8 cellular contexts compared by ENCODE assay signal in the genomic region with DNA sequence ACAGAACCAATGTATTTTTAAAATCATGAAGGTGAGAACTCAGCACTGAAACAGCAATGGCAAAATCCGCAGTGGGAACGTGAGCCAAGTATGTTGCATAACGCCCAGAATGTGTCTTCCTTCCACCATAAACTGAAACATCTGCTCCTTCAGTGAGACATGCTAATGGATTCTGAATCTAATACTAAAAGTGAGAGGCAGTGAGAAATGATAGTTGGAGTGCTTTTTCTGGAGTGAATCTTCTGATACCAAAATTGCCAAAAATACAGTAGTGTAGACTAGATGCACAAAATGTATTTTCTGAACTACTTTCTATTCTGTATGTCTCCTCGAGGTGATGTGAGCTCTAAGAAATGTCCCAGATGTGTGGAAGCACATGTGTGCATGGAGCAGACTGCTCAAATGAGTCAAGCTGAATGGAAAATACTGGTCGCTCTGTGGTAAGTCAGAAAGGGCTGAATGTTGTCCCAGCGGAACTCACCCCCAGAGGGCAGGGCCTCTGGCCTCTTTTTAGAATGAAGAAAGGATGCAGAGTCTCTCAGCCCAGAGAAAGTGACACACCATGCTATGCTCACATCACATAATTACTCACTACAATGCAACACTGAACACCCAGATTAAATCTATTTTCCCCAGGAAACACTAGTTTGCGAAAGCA.
A peak's percentile ranks its signal among the peaks of the same experiment; 100 is the strongest.
DNase-seq lines count a peak whose midpoint lies in the region; ATAC-seq and TF ChIP-seq lines count a peak whose summit lies in the region.

No MANE protein-coding gene starts in this region.

- peak; percentile 59 for DNase-seq in activated T-cell treated with anti-CD3 and anti-CD28 coated beads for 24 hours (ENCODE audit: low read depth)
- no peak for DNase-seq in activated T-cell treated with anti-CD3 and anti-CD28 coated beads, Interleukin-2, amount 50 U/mL, for 1 hour
- peak; percentile 75 for DNase-seq in astrocyte of the spinal cord (ENCODE audit: low read depth, low spot score)
- DNase-seq in myocyte (ENCODE audit: low read depth) = peak; percentile 64
- no peak for DNase-seq in thyroid gland
- DNase-seq in DMS79 treated with DMSO at 0.1 percent for 48 hours (lab: John Stamatoyannopoulos, UW) = no peak

- no peaks in the 10 kb centered on the region for H3K9me3 ChIP-seq in thyroid gland

- TF ChIP-seq CTCF in astrocyte of the spinal cord (IDR thresholded peaks at IDR 0.05; ENCODE audit: low read depth, low read length) (no peak), thyroid gland (IDR thresholded peaks at IDR 0.05) (no peak)

- WGBS in thyroid gland, 2 donors = 65 to 71% methylated on average over 7 of the region's 7 CpGs

- in situ Hi-C loops in astrocyte of the spinal cord (cut with HindIII; ENCODE audit: low sequenced_read_pairs) = no loop called here

- no peak overlapping the region for H3K4me3 ChIP-seq in astrocyte of the spinal cord (ENCODE audit: low read depth, low read length)
- H3K4me3 ChIP-seq in thyroid gland (replicated peaks in 1 of 3) = no peak overlapping the region

- H3K27me3 ChIP-seq in thyroid gland = no peaks in the 10 kb centered on the region

- TF ChIP-seq POLR2A in thyroid gland (IDR thresholded peaks at IDR 0.05) = no peak

- ATAC-seq in HG03439 (IDR thresholded peaks at IDR 0.05; ENCODE audit: unreplicated experiment) = no peak
- no peak for ATAC-seq in GM19397 (IDR thresholded peaks at IDR 0.05; ENCODE audit: unreplicated experiment)

- H3K4me1 ChIP-seq in thyroid gland = peaks cover 0 to 12% of the 10 kb centered on the region in 2 donors

- H3K27ac ChIP-seq in thyroid gland = peak overlapping the region; percentile 15 to 56 (median 52)

- no peaks in the 10 kb centered on the region for H3K36me3 ChIP-seq in thyroid gland

- intact Hi-C loops in thyroid gland (cut with DNase I) = no loop called here

Comparison
In these comparisons a context has a peak if more than half of its experiments do, and no peak if none do; other contexts are left out.
1. DNase-seq: peak in activated T-cell treated with anti-CD3 and anti-CD28 coated beads for 24 hours (single experiment), astrocyte of the spinal cord (single experiment) and myocyte (single experiment); none in activated T-cell treated with anti-CD3 and anti-CD28 coated beads, Interleukin-2, amount 50 U/mL, for 1 hour (single experiment), thyroid gland (0 of 2) and DMS79 treated with DMSO at 0.1 percent for 48 hours (single experiment).